In genomic region chr1:182278144-182279054, GRCh38 we compare ENCODE assay signal across 27 cellular contexts.
DNase-seq lines count a peak whose midpoint lies in the region; ATAC-seq and TF ChIP-seq lines count a peak whose summit lies in the region.
"Had no signal": no experiment of that assay in that cellular context is flagged by ENCODE, and none has a peak within 500 bp of the region (broad histone marks: within the 10 kb centered on the region; RNA-seq: fewer than 3 reads in every experiment).

No MANE protein-coding gene starts in this region.

- H3K27me3 ChIP-seq in Loucy (ENCODE audit: insufficient read depth, low read length, poor library complexity, severe bottlenecking) (no peaks in the 10 kb centered on the region), esophagus squamous epithelium (no peaks in the 10 kb centered on the region), neuronal stem cell (ENCODE audit: control insufficient read depth in 3 of 3, insufficient read depth in 3 of 3, low read depth in 1 of 3, low read length in 3 of 3) (no peaks in the 10 kb centered on the region), PC-3 (ENCODE audit: low read length) (no peaks in the 10 kb centered on the region), SJCRH30 (no peaks in the 10 kb centered on the region)
- H3K27me3 ChIP-seq: spleen, tibial artery had no signal

- ATAC-seq in PC-3, result no peak
- ATAC-seq: A549; activated T-cell treated with anti-CD3 and anti-CD28 coated beads, Interleukin-2, amount 50 U/mL, for 72 hours; T-cell had no signal

- intact Hi-C loops in esophagus squamous epithelium (cut with DNase I) (no loop called here), PC-3 (cut with micrococcal nuclease) (no loop called here)

- H2BK12ac ChIP-seq in neuronal stem cell (ENCODE audit: low read length), result no peak overlapping the region

- H4K20me1 ChIP-seq in Loucy (ENCODE audit: insufficient read depth, low read length, poor library complexity, severe bottlenecking) (no peaks in the 10 kb centered on the region), PC-3 (ENCODE audit: low read length) (no peaks in the 10 kb centered on the region)

- peak overlapping the region; percentile 44; the same call in 1 of the 2 replicates for H2AFZ ChIP-seq in Loucy (ENCODE audit: low read length)
- peak overlapping the region; percentile 72 for H2AFZ ChIP-seq in neuronal stem cell (ENCODE audit: low read length)
- H2AFZ ChIP-seq in PC-3 (ENCODE audit: low read length), result no peak overlapping the region

- H3K9ac ChIP-seq in Loucy (ENCODE audit: low read depth, low read length, poor library complexity, severe bottlenecking), result no peak overlapping the region
- H3K9ac ChIP-seq in neuronal stem cell (ENCODE audit: low read depth, low read length, poor library complexity), result no peak overlapping the region
- H3K9ac ChIP-seq in PC-3 (ENCODE audit: low read length), result no peak overlapping the region

- CTCF ChIA-PET in PC-3 (lab: Charles Lee), result no interaction called here

- H3K4me1 ChIP-seq in Loucy (ENCODE audit: insufficient read depth, low read length, poor library complexity, severe bottlenecking), result peaks cover 2% of the 10 kb centered on the region
- H3K4me1 ChIP-seq in esophagus squamous epithelium, result no peaks in the 10 kb centered on the region
- peaks cover 15% of the 10 kb centered on the region in 2 donors for H3K4me1 ChIP-seq in neuronal stem cell (ENCODE audit: control insufficient read depth in 2 of 2, insufficient read depth in 1 of 2, low read depth in 1 of 2, low read length in 2 of 2)
- no peaks in the 10 kb centered on the region for H3K4me1 ChIP-seq in PC-3 (ENCODE audit: insufficient read depth, low read length)
- H3K4me1 ChIP-seq in SJCRH30, result peaks cover 6% of the 10 kb centered on the region
- H3K4me1 ChIP-seq: A549, tibial artery had no signal

- no peaks in the 10 kb centered on the region for H3K79me1 ChIP-seq in neuronal stem cell (ENCODE audit: low read depth, low read length)

- no peak overlapping the region for H3K4ac ChIP-seq in neuronal stem cell (ENCODE audit: low read length)

- H3K14ac ChIP-seq in neuronal stem cell (ENCODE audit: low read length), result no peak overlapping the region

- H3F3A ChIP-seq in Loucy (ENCODE audit: low read depth) (no peaks in the 10 kb centered on the region), PC-3 (ENCODE audit: low read length, unreplicated experiment) (no peaks in the 10 kb centered on the region)

- BruUV-seq in PC-3 (replicated peaks; lab: Mats Ljungman, UMichigan), result no TSS peak

- H3K79me2 ChIP-seq in Loucy (ENCODE audit: insufficient read depth, low read length) (no peaks in the 10 kb centered on the region), PC-3 (ENCODE audit: low read length) (no peaks in the 10 kb centered on the region)

- no peak overlapping the region for H3K23ac ChIP-seq in neuronal stem cell (ENCODE audit: low read depth, low read length, poor library complexity)

- 68 to 77% methylated on average over 7 of the region's 7 CpGs for WGBS in esophagus squamous epithelium, 2 donors
- no CpG with 5 or more reads among the region's 7 CpGs for whole genome bisulfite sequencing in neuronal stem cell (ENCODE audit: extremely low coverage in 2 of 2, insufficient read length in 2 of 2, insufficient replicate concordance in 1 of 2), 2 donors

- H3K9me3 ChIP-seq in Loucy (ENCODE audit: insufficient read depth, low read depth, low read length) (no peaks in the 10 kb centered on the region), esophagus squamous epithelium (no peaks in the 10 kb centered on the region), neuronal stem cell (replicated peaks in 1 of 2; ENCODE audit: control insufficient read depth in 2 of 2, insufficient read depth in 1 of 2, low read depth in 1 of 2, low read length in 2 of 2) (no peaks in the 10 kb centered on the region), PC-3 (ENCODE audit: low read length) (no peaks in the 10 kb centered on the region), SJCRH30 (replicated peaks) (no peaks in the 10 kb centered on the region)
- H3K9me3 ChIP-seq: A549, spleen, tibial artery had no signal

- H3K36me3 ChIP-seq in Loucy (ENCODE audit: insufficient read depth, low read length), result no peaks in the 10 kb centered on the region
- H3K36me3 ChIP-seq in esophagus squamous epithelium, result no peaks in the 10 kb centered on the region
- H3K36me3 ChIP-seq in neuronal stem cell (replicated peaks in 1 of 2; ENCODE audit: control insufficient read depth in 2 of 2, insufficient read depth in 2 of 2, low read length in 2 of 2), result no peaks in the 10 kb centered on the region
- no peaks in the 10 kb centered on the region for H3K36me3 ChIP-seq in PC-3 (ENCODE audit: low read depth, low read length)
- H3K36me3 ChIP-seq in SJCRH30, result no peaks in the 10 kb centered on the region
- H3K36me3 ChIP-seq: spleen, tibial artery had no signal

- H3K4me3 ChIP-seq in Loucy (ENCODE audit: low read length, poor library complexity, severe bottlenecking) (no peak overlapping the region), esophagus squamous epithelium (no peak overlapping the region), neuronal stem cell (ENCODE audit: low read length in 2 of 2) (no peak overlapping the region), PC-3 (ENCODE audit: low read length) (no peak overlapping the region), SJCRH30 (no peak overlapping the region)
- H3K4me3 ChIP-seq: A549, spleen, tibial artery had no signal

- H2BK15ac ChIP-seq in neuronal stem cell (ENCODE audit: low read length), result no peak overlapping the region

- no peak overlapping the region for H4K8ac ChIP-seq in neuronal stem cell (ENCODE audit: low read depth, low read length)

- peak overlapping the region; percentile 88 for H2BK120ac ChIP-seq in neuronal stem cell (ENCODE audit: low read depth, low read length)

- no peak for TF ChIP-seq CTCF in Loucy (conservative IDR thresholded peaks at IDR 0.05; ENCODE audit: low read length)
- no peak for TF ChIP-seq CTCF in esophagus squamous epithelium (IDR thresholded peaks at IDR 0.05)
- TF ChIP-seq CTCF in PC-3 (conservative IDR thresholded peaks at IDR 0.05; ENCODE audit: low read depth, low read length), result no peak

- POLR2A ChIA-PET in PC-3 (lab: Charles Lee; ENCODE audit: unreplicated experiment), result no interaction called here

- peak; percentile 20 for DNase-seq in AG08395 (ENCODE audit: low spot score)
- no peak for DNase-seq in esophagus squamous epithelium (lab: John Stamatoyannopoulos, UW)
- no peak for DNase-seq in neuronal stem cell (ENCODE audit: low spot score)
- DNase-seq in HuH-7 (ENCODE audit: low spot score), result no peak
- DNase-seq in NOMO-1 treated with DMSO at 0.1 percent for 48 hours (lab: John Stamatoyannopoulos, UW; ENCODE audit: unreplicated experiment), result no peak
- DNase-seq in PC-3, result no peak
- DNase-seq in SJCRH30, result no peak
- DNase-seq: activated CD4-positive, alpha-beta T cell treated with anti-CD3 and anti-CD28 coated beads for 48 hours; activated naive CD4-positive, alpha-beta T cell treated with anti-CD3 and anti-CD28 coated beads for 36 hours; activated T-cell treated with anti-CD3 and anti-CD28 coated beads, Interleukin-2, amount 50 U/mL, for 72 hours; aorta; central memory CD4-positive, alpha-beta T cell; foreskin melanocyte; H9; IMR-90; islet precursor cell; NCI-H1436 treated with DMSO at 0.1 percent for 48 hours; NCI-H748 treated with DMSO at 0.1 percent for 48 hours; retina; spleen; stimulated activated CD4-positive, alpha-beta T cell treated with anti-CD3 and anti-CD28 coated beads, Interleukin-4, amount 100 ng/mL, for 1 hour; stimulated activated naive CD4-positive, alpha-beta T cell; T-cell; tibial artery had no signal

- H3K9me2 ChIP-seq in Loucy (replicated peaks; ENCODE audit: low read depth, low read length) (no peaks in the 10 kb centered on the region), PC-3 (replicated peaks; ENCODE audit: low read length) (no peaks in the 10 kb centered on the region)

- H2AK5ac ChIP-seq in neuronal stem cell (ENCODE audit: low read depth, low read length), result no peak overlapping the region

- no peak overlapping the region for H2BK5ac ChIP-seq in neuronal stem cell (ENCODE audit: low read length)

- peak overlapping the region; percentile 40 for H3K18ac ChIP-seq in neuronal stem cell (ENCODE audit: low read length)

- H3K27ac ChIP-seq in esophagus squamous epithelium (peak overlapping the region in 3 of 4 donors; percentile 6 to 45 (median 13)), neuronal stem cell (replicated peaks; ENCODE audit: low read length) (no peak overlapping the region), PC-3 (ENCODE audit: low read length) (no peak overlapping the region), SJCRH30 (no peak overlapping the region)
- H3K27ac ChIP-seq: A549, HL-60, tibial artery had no signal

- H3K4me2 ChIP-seq in Loucy (ENCODE audit: low read depth, low read length, poor library complexity, severe bottlenecking), result no peak overlapping the region
- H3K4me2 ChIP-seq in neuronal stem cell (ENCODE audit: insufficient read depth, low read length, poor library complexity, severe bottlenecking), result no peak overlapping the region
- H3K4me2 ChIP-seq in PC-3 (ENCODE audit: low read length), result no peak overlapping the region
- H3K4me2 ChIP-seq: A549 had no signal

- TF ChIP-seq POLR2A in esophagus squamous epithelium (IDR thresholded peaks at IDR 0.05), result no peak

- no peak overlapping the region for H4K91ac ChIP-seq in neuronal stem cell (ENCODE audit: low read depth, low read length, poor library complexity)

Comparison
In these comparisons a context has a peak if more than half of its experiments do, and no peak if none do; other contexts are left out.
1. H3K27ac ChIP-seq: peak in esophagus squamous epithelium (3 of 4); none in neuronal stem cell (single experiment), PC-3 (single experiment) and SJCRH30 (single experiment).